In genomic region chr9:135945969-135946368, GRCh38 we compare ENCODE assay signal across 23 cellular contexts. TPM values are rescaled to one million over a fixed set of nuclear protein-coding genes. Genes with fewer than 3 reads are reported as not detected.
DNase-seq lines count a peak whose midpoint lies in the region; ATAC-seq and TF ChIP-seq lines count a peak whose summit lies in the region.
"Had no signal": no experiment of that assay in that cellular context is flagged by ENCODE, and none has a peak within 500 bp of the region (broad histone marks: within the 10 kb centered on the region; RNA-seq: fewer than 3 reads in every experiment).

No MANE protein-coding gene starts in this region.

- no peak overlapping the region for H3K9ac ChIP-seq in smooth muscle cell (ENCODE audit: low read depth)

- H3K9me3 Mint-ChIP-seq in nephron progenitor cell (no peaks in the 10 kb centered on the region), glutamatergic neuron (ENCODE audit: unreplicated experiment) (peaks cover 3% of the 10 kb centered on the region)
- H3K9me3 Mint-ChIP-seq: CD4-positive, alpha-beta memory T cell; GM23338; H9; IgD-negative memory B cell had no signal

- no peaks in the 10 kb centered on the region for H3K79me2 ChIP-seq in smooth muscle cell (ENCODE audit: low read depth)

- peak overlapping the region; percentile 35 for H3K27ac ChIP-seq in smooth muscle cell (ENCODE audit: low read depth)
- H3K27ac ChIP-seq: 22Rv1 had no signal

- H3K9me3 ChIP-seq in smooth muscle cell (replicated peaks; ENCODE audit: low read depth): no peaks in the 10 kb centered on the region

- no peak for ATAC-seq in Right ventricle myocardium inferior
- no peak for ATAC-seq in left ventricle myocardium superior
- ATAC-seq: GM12878, GM23338, PC-3 had no signal

- H4K20me1 ChIP-seq in smooth muscle cell (ENCODE audit: low read depth): peaks cover 16% of the 10 kb centered on the region

- no peak overlapping the region for H3K4me3 ChIP-seq in smooth muscle cell
- H3K4me3 ChIP-seq: GM12878, GM23338 had no signal

- no peaks in the 10 kb centered on the region for H3K4me1 ChIP-seq in smooth muscle cell (ENCODE audit: low read depth)

- no peaks in the 10 kb centered on the region for H3F3A ChIP-seq in smooth muscle cell (ENCODE audit: low read depth)

- 76% methylated on average over 18 of the region's 18 CpGs for WGBS in smooth muscle cell (ENCODE audit: low lambda C conversion rate)

- intact Hi-C loops in Right ventricle myocardium inferior (cut with DNase I): loop anchor here (5.0 to 10.0 kb wide), 2 partner anchors 39 to 81 kb away; partner anchors contain the start of gene CAMSAP1
- intact Hi-C loops in left ventricle myocardium superior (cut with micrococcal nuclease): no loop called here

- H3K27ac Mint-ChIP-seq in nephron progenitor cell: peak overlapping the region; percentile 57
- H3K27ac Mint-ChIP-seq in glutamatergic neuron (ENCODE audit: unreplicated experiment): no peak overlapping the region
- H3K27ac Mint-ChIP-seq: IgD-negative memory B cell had no signal

- no peaks in the 10 kb centered on the region for H3K27me3 ChIP-seq in smooth muscle cell (ENCODE audit: low read depth)

- H3K4me1 Mint-ChIP-seq in nephron progenitor cell (peaks cover 31% of the 10 kb centered on the region), glutamatergic neuron (ENCODE audit: low read depth, unreplicated experiment) (peaks cover 19% of the 10 kb centered on the region)
- H3K4me1 Mint-ChIP-seq: GM23338, H9, IgD-negative memory B cell had no signal

- H3K36me3 ChIP-seq in smooth muscle cell (ENCODE audit: low read depth): no peaks in the 10 kb centered on the region

- H3K27me3 Mint-ChIP-seq in nephron progenitor cell (ENCODE audit: low read depth, poor library complexity): no peaks in the 10 kb centered on the region
- peaks cover 4% of the 10 kb centered on the region for H3K27me3 Mint-ChIP-seq in glutamatergic neuron (ENCODE audit: unreplicated experiment)
- H3K27me3 Mint-ChIP-seq: CD4-positive, alpha-beta memory T cell; IgD-negative memory B cell had no signal

- no peak overlapping the region for H2AFZ ChIP-seq in smooth muscle cell (ENCODE audit: low read depth)
- H2AFZ ChIP-seq: GM23338 had no signal

- H3K36me3 Mint-ChIP-seq in nephron progenitor cell (ENCODE audit: low read depth) (peaks cover 75% of the 10 kb centered on the region), glutamatergic neuron (ENCODE audit: unreplicated experiment) (peaks cover 4% of the 10 kb centered on the region)

- H3K4me2 ChIP-seq in smooth muscle cell: no peak overlapping the region
- H3K4me2 ChIP-seq: GM23338 had no signal

- TF ChIP-seq CTCF in nephron progenitor cell (IDR thresholded peaks at IDR 0.05) (no peak), smooth muscle cell (IDR thresholded peaks at IDR 0.05; ENCODE audit: borderline replicate concordance, insufficient read depth, poor library complexity, severe bottlenecking) (no peak), glutamatergic neuron (IDR thresholded peaks at IDR 0.05; ENCODE audit: partially characterized antibody, unreplicated experiment) (no peak)

- peak; percentile 22 for DNase-seq in Right ventricle myocardium inferior (ENCODE audit: missing footprints)
- no peak for DNase-seq in left ventricle myocardium superior
- DNase-seq in amniotic epithelial cell (ENCODE audit: low read depth): peak; percentile 87
- DNase-seq in nephron progenitor cell: no peak
- DNase-seq in smooth muscle cell (lab: John Stamatoyannopoulos, UW; ENCODE audit: unreplicated experiment): no peak
- DNase-seq in HuH-7.5 (ENCODE audit: low spot score): no peak
- no peak for DNase-seq in glutamatergic neuron
- DNase-seq in NCI-H1930 (lab: John Stamatoyannopoulos, UW): no peak
- DNase-seq: CD4-positive, alpha-beta memory T cell; COR-L47; GDM1; H9; NCI-H1048; NCI-H187; NCI-H2171 treated with DMSO at 0.1 percent for 48 hours; NCI-H524 treated with DMSO at 0.1 percent for 48 hours; NCI-H774; PC-3; SHP77 treated with DMSO at 0.1 percent for 48 hours had no signal

- H3K4me3 Mint-ChIP-seq in nephron progenitor cell: no peak overlapping the region
- no peak overlapping the region for H3K4me3 Mint-ChIP-seq in glutamatergic neuron (ENCODE audit: unreplicated experiment)
- H3K4me3 Mint-ChIP-seq: CD4-positive, alpha-beta memory T cell; GM23338; H9; IgD-negative memory B cell had no signal

RNA-seq across cellular contexts. Expression of gene UBAC1, which starts 15.2 kb away (rescaled TPM):
- 119 TPM for total RNA-seq in Right ventricle myocardium inferior
- 116 TPM for total RNA-seq in left ventricle myocardium superior
- 34.3 and 35.3 TPM in 2 replicates for total RNA-seq in smooth muscle cell
- 43.5 and 50.4 TPM in 2 replicates for polyA plus RNA-seq in smooth muscle cell
- 48.4 TPM for total RNA-seq in glutamatergic neuron (ENCODE audit: unreplicated experiment)

RNA-seq across cellular contexts. Expression of gene CAMSAP1, which starts 38.6 kb away (rescaled TPM):
- total RNA-seq in Right ventricle myocardium inferior (17.6 TPM), left ventricle myocardium superior (20.4 TPM), smooth muscle cell (15.1 and 17.8 TPM in 2 replicates), glutamatergic neuron (ENCODE audit: unreplicated experiment) (150 TPM)
- 5.3 and 5.4 TPM in 2 replicates for polyA plus RNA-seq in smooth muscle cell

Comparison
In these comparisons a context has a peak if more than half of its experiments do, and no peak if none do; other contexts are left out.
1. DNase-seq: peak in Right ventricle myocardium inferior (single experiment) and amniotic epithelial cell (single experiment); none in left ventricle myocardium superior (single experiment), nephron progenitor cell (single experiment), smooth muscle cell (single experiment), HuH-7.5 (single experiment), glutamatergic neuron (single experiment) and NCI-H1930 (0 of 2).